8 cellular contexts compared by ENCODE assay signal in the genomic region with DNA sequence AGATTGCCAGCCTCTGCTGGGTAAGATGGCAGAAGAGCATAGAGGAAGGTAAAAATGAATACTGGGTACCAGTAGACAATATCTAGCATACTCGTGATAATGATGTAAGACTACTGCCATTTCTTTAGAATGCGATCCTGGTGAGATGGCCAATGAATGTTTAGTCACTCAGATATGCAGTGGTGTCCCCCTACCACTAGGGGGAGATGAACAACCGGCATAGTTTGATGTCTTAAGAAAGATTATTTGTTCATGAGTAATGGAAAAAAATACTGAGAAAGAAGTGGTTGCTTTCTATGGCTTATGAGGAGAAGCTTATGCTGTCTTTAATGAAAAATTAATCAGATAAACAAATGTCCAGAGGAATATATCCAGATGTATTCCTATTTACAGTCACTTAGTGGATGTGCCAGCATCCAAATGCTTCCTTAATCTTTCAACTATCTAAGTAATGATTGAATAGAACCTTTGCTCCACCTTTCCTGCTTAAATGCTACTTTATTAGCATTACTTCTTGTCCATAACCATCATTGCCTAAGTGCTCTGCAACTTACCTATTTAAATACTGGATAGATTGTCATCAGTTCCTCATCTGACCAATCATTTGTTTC.
DNase-seq lines count a peak whose midpoint lies in the region; ATAC-seq and TF ChIP-seq lines count a peak whose summit lies in the region.

No MANE protein-coding gene starts in this region.

- no peaks in the 10 kb centered on the region for H3K9me3 ChIP-seq in CD8-positive, alpha-beta T cell (ENCODE audit: low read length)
- no peaks in the 10 kb centered on the region for H3K9me3 ChIP-seq in esophagus squamous epithelium

- H3K4me3 Mint-ChIP-seq in CD8-positive, alpha-beta T cell: no peak overlapping the region
- H3K4me3 Mint-ChIP-seq in activated CD4-positive, alpha-beta T cell treated with anti-CD3 and anti-CD28 coated beads for 36 hours: no peak overlapping the region
- no peak overlapping the region for H3K4me3 Mint-ChIP-seq in nephron progenitor cell

- peak in 3 of 7 experiments; percentile 12 to 33 (median 20) for DNase-seq in CD8-positive, alpha-beta T cell
- peak; percentile 81 for DNase-seq in NCI-H2107 treated with DMSO at 0.1 percent for 48 hours (lab: John Stamatoyannopoulos, UW; ENCODE audit: unreplicated experiment)
- DNase-seq in activated CD4-positive, alpha-beta T cell treated with anti-CD3 and anti-CD28 coated beads for 36 hours: peak; percentile 58
- DNase-seq in esophagus squamous epithelium (lab: John Stamatoyannopoulos, UW): no peak
- peak; percentile 37 for DNase-seq in nephron progenitor cell
- no peak for DNase-seq in NCI-H187 treated with DMSO at 0.1 percent for 48 hours (lab: John Stamatoyannopoulos, UW)

- peaks cover 4% of the 10 kb centered on the region for H3K4me1 Mint-ChIP-seq in CD8-positive, alpha-beta T cell (ENCODE audit: low read depth)
- peaks cover 8% of the 10 kb centered on the region for H3K4me1 Mint-ChIP-seq in activated CD4-positive, alpha-beta T cell treated with anti-CD3 and anti-CD28 coated beads for 36 hours
- peaks cover 2% of the 10 kb centered on the region for H3K4me1 Mint-ChIP-seq in nephron progenitor cell

- WGBS in esophagus squamous epithelium, 2 donors: 14% methylated on average over 3 of the region's 3 CpGs

- TF ChIP-seq CTCF in CD8-positive, alpha-beta T cell (IDR thresholded peaks at IDR 0.05): peak; percentile 91
- TF ChIP-seq CTCF in esophagus squamous epithelium (IDR thresholded peaks at IDR 0.05): peak; percentile 58 to 80 (median 77)
- TF ChIP-seq CTCF in nephron progenitor cell (IDR thresholded peaks at IDR 0.05): peak; percentile 98

- no peaks in the 10 kb centered on the region for H3K36me3 ChIP-seq in CD8-positive, alpha-beta T cell (ENCODE audit: insufficient read depth, low read length)
- no peaks in the 10 kb centered on the region for H3K36me3 ChIP-seq in esophagus squamous epithelium

- no peak overlapping the region for H3K27ac Mint-ChIP-seq in CD8-positive, alpha-beta T cell
- H3K27ac Mint-ChIP-seq in activated CD4-positive, alpha-beta T cell treated with anti-CD3 and anti-CD28 coated beads for 36 hours: peak overlapping the region; percentile 63
- H3K27ac Mint-ChIP-seq in nephron progenitor cell: no peak overlapping the region

- no peaks in the 10 kb centered on the region for H3K4me1 ChIP-seq in CD8-positive, alpha-beta T cell (ENCODE audit: insufficient read depth, low read length)
- no peaks in the 10 kb centered on the region for H3K4me1 ChIP-seq in esophagus squamous epithelium

- POLR2A ChIA-PET in CD8-positive, alpha-beta T cell (lab: Charles Lee): no interaction called here
- POLR2A ChIA-PET in activated CD4-positive, alpha-beta T cell treated with anti-CD3 and anti-CD28 coated beads for 36 hours (lab: Charles Lee): no interaction called here

- no peaks in the 10 kb centered on the region for H3K27me3 Mint-ChIP-seq in CD8-positive, alpha-beta T cell (ENCODE audit: low read depth)
- H3K27me3 Mint-ChIP-seq in activated CD4-positive, alpha-beta T cell treated with anti-CD3 and anti-CD28 coated beads for 36 hours: no peaks in the 10 kb centered on the region
- H3K27me3 Mint-ChIP-seq in nephron progenitor cell (ENCODE audit: low read depth, poor library complexity): no peaks in the 10 kb centered on the region

- H3K27ac ChIP-seq in CD8-positive, alpha-beta T cell (ENCODE audit: low read depth, low read length): no peak overlapping the region
- H3K27ac ChIP-seq in esophagus squamous epithelium: no peak overlapping the region

- no peak for TF ChIP-seq POLR2A in esophagus squamous epithelium (IDR thresholded peaks at IDR 0.05)

- H3K9me3 Mint-ChIP-seq in CD8-positive, alpha-beta T cell: no peaks in the 10 kb centered on the region
- no peaks in the 10 kb centered on the region for H3K9me3 Mint-ChIP-seq in activated CD4-positive, alpha-beta T cell treated with anti-CD3 and anti-CD28 coated beads for 36 hours (ENCODE audit: low read depth)
- no peaks in the 10 kb centered on the region for H3K9me3 Mint-ChIP-seq in nephron progenitor cell

- CTCF ChIA-PET in CD8-positive, alpha-beta T cell (lab: Charles Lee): interaction anchor here (0.8 to 2.3 kb wide), 10 partner anchors 9 to 220 kb away, joined by 3 to 6 read pairs (median 3); no protein-coding TSS in a partner anchor
- CTCF ChIA-PET in activated CD4-positive, alpha-beta T cell treated with anti-CD3 and anti-CD28 coated beads for 36 hours (lab: Charles Lee): interaction anchor here (0.6 to 1.8 kb wide), 11 partner anchors 9 to 821 kb away, joined by 3 to 8 read pairs (median 3); no protein-coding TSS in a partner anchor

- intact Hi-C loops in CD8-positive, alpha-beta T cell (cut with DNase I, micrococcal nuclease): loop anchor here (1.0 to 10.0 kb wide), 3 partner anchors 177 to 1784 kb away; no protein-coding TSS in a partner anchor
- intact Hi-C loops in activated CD4-positive, alpha-beta T cell treated with anti-CD3 and anti-CD28 coated beads for 36 hours (cut with DNase I, micrococcal nuclease): loop anchor here (1.0 to 5.0 kb wide), 5 partner anchors 176 to 811 kb away; no protein-coding TSS in a partner anchor
- intact Hi-C loops in esophagus squamous epithelium (cut with DNase I): no loop called here

- no peaks in the 10 kb centered on the region for H3K36me3 Mint-ChIP-seq in CD8-positive, alpha-beta T cell
- no peaks in the 10 kb centered on the region for H3K36me3 Mint-ChIP-seq in activated CD4-positive, alpha-beta T cell treated with anti-CD3 and anti-CD28 coated beads for 36 hours (ENCODE audit: low read depth)
- H3K36me3 Mint-ChIP-seq in nephron progenitor cell (ENCODE audit: low read depth): no peaks in the 10 kb centered on the region

- ATAC-seq in CD8-positive, alpha-beta T cell: peak; percentile 71
- ATAC-seq in GM18873 (IDR thresholded peaks at IDR 0.05; ENCODE audit: low FRiP score, unreplicated experiment) (peak; percentile 67), HG03064 (IDR thresholded peaks at IDR 0.05; ENCODE audit: low read depth, unreplicated experiment) (peak; percentile 85)
- ATAC-seq in activated CD4-positive, alpha-beta T cell treated with anti-CD3 and anti-CD28 coated beads for 36 hours: peak; percentile 91

- H3K4me3 ChIP-seq in CD8-positive, alpha-beta T cell (ENCODE audit: low read depth, low read length): no peak overlapping the region
- H3K4me3 ChIP-seq in esophagus squamous epithelium: no peak overlapping the region

- H3K27me3 ChIP-seq in CD8-positive, alpha-beta T cell (ENCODE audit: insufficient read depth, low read length): no peaks in the 10 kb centered on the region
- no peaks in the 10 kb centered on the region for H3K27me3 ChIP-seq in esophagus squamous epithelium

Comparison
In these comparisons a context has a peak if more than half of its experiments do, and no peak if none do; other contexts are left out.
1. DNase-seq: peak in NCI-H2107 treated with DMSO at 0.1 percent for 48 hours (single experiment), activated CD4-positive, alpha-beta T cell treated with anti-CD3 and anti-CD28 coated beads for 36 hours (single experiment) and nephron progenitor cell (single experiment); none in esophagus squamous epithelium (single experiment) and NCI-H187 treated with DMSO at 0.1 percent for 48 hours (single experiment).
2. Peak in every context shown above with its lines, with median percentiles within 50 percentile points of each other: ATAC-seq and CTCF ChIP-seq.